In genomic region chr10:101818119-101818957, GRCh38 we compare ENCODE assay signal across 1 cellular context.
TF ChIP-seq lines count a peak whose summit lies in the region.

OGA (minus strand) TSS chr10:101818444; CDS start chr10:101818022, 422 bp downstream.

TF ChIP-seq in HepG2, 621 proteins besides CTCF, POLR2A, EP300 and RAD21 (continued from another document and continues in another):
- TF ChIP-seq SNAPC4 (CRISPR knock-in tag; IDR thresholded peaks at IDR 0.05) (0 out of 2 replicates have a peak, but pooled peaks have one; percentile 22), ZNF414 (CRISPR knock-in tag; IDR thresholded peaks at IDR 0.05) (0 out of 2 replicates have a peak, but pooled peaks have one; percentile 64), ZNF280B (CRISPR knock-in tag; IDR thresholded peaks at IDR 0.05; ENCODE audit: borderline replicate concordance) (no peak), MEIS1 (CRISPR knock-in tag; IDR thresholded peaks at IDR 0.05; ENCODE audit: borderline replicate concordance) (peak; percentile 14; the same call in 1 of the 2 replicates), ZNF792 (CRISPR knock-in tag; IDR thresholded peaks at IDR 0.05) (no peak), TBP (CRISPR knock-in tag; IDR thresholded peaks at IDR 0.05) (peak; percentile 48; the same call in 1 of the 2 replicates), SOX6 (IDR thresholded peaks at IDR 0.05) (no peak), SOX6 (CRISPR knock-in tag; IDR thresholded peaks at IDR 0.05) (peak; percentile 44), FUBP1 (CRISPR knock-in tag; IDR thresholded peaks at IDR 0.05; ENCODE audit: borderline replicate concordance) (no peak), ZMYM4 (CRISPR knock-in tag; IDR thresholded peaks at IDR 0.05) (peak; percentile 37; the same call in 1 of the 2 replicates), ARHGAP35 (CRISPR knock-in tag; IDR thresholded peaks at IDR 0.05; ENCODE audit: borderline replicate concordance) (no peak), ZHX2 (IDR thresholded peaks at IDR 0.05; ENCODE audit: low read depth) (0 out of 2 replicates have a peak, but pooled peaks have one; percentile 41), ZHX2 (CRISPR knock-in tag; IDR thresholded peaks at IDR 0.05; ENCODE audit: borderline replicate concordance) (no peak), RFXANK (CRISPR knock-in tag; IDR thresholded peaks at IDR 0.05) (0 out of 2 replicates have a peak, but pooled peaks have one; percentile 39), ZNF431 (CRISPR knock-in tag; IDR thresholded peaks at IDR 0.05; ENCODE audit: borderline replicate concordance, low read depth) (peak; percentile 58; the same call in 1 of the 2 replicates), IKZF4 (CRISPR knock-in tag; IDR thresholded peaks at IDR 0.05; ENCODE audit: borderline replicate concordance, low read depth, not compliant biosample characterization) (peak; percentile 74), FOXP4 (CRISPR knock-in tag; IDR thresholded peaks at IDR 0.05) (peak; percentile 58; the same call in 1 of the 2 replicates), ZSCAN31 (CRISPR knock-in tag; IDR thresholded peaks at IDR 0.05; ENCODE audit: low read depth) (peak; percentile 2; the same call in 1 of the 2 replicates), THAP11 (CRISPR knock-in tag; IDR thresholded peaks at IDR 0.05) (peak; percentile 85), ZNF607 (CRISPR knock-in tag; IDR thresholded peaks at IDR 0.05; ENCODE audit: borderline replicate concordance) (peak; percentile 73; the same call in 1 of the 2 replicates), ZBTB40 (IDR thresholded peaks at IDR 0.05) (no peak), ZBTB40 (CRISPR knock-in tag; IDR thresholded peaks at IDR 0.05) (no peak)
